8 cellular contexts compared by ENCODE assay signal in genomic region chr15:65610871-65611718, GRCh38. TPM values are rescaled to one million over a fixed set of nuclear protein-coding genes. Genes with fewer than 3 reads are reported as not detected.
A peak's percentile ranks its signal among the peaks of the same experiment; 100 is the strongest.
DNase-seq lines count a peak whose midpoint lies in the region; ATAC-seq, FAIRE-seq and TF ChIP-seq lines count a peak whose summit lies in the region.

INTS14 (minus strand) TSS chr15:65611131; CDS start chr15:65607380, 3,751 bp downstream.

- peak within 1 kb of the TSS; percentile 95 for H3K4me3 Mint-ChIP-seq in activated T-helper 2 cell treated with anti-CD3 and anti-CD28 coated beads, Interferon-gamma antibody, Interleukin-2, Interleukin-4, amounts not matched to agents 10 μg/mL and 5 μg/mL and 100 μg/mL, durations not matched to agents 14 hours and 24 hours and 36 hours (ENCODE audit: low read depth)
- H3K4me3 Mint-ChIP-seq in natural killer cell = peak within 1 kb of the TSS; percentile 99

- peak within 1 kb of the TSS; percentile 70 for H3K4me3 ChIP-seq in RWPE2 (ENCODE audit: severe bottlenecking)
- peak within 1 kb of the TSS; percentile 89 for H3K4me3 ChIP-seq in fibroblast of mammary gland (ENCODE audit: control insufficient read depth, low read depth, low read length)

- peak; percentile 77 for TF ChIP-seq POLR2A in H54 (IDR thresholded peaks at IDR 0.05; ENCODE audit: low read depth, low read length)

- peaks cover 23% of the 10 kb centered on the region for H3K4me1 Mint-ChIP-seq in activated T-helper 2 cell treated with anti-CD3 and anti-CD28 coated beads, Interferon-gamma antibody, Interleukin-2, Interleukin-4, amounts not matched to agents 10 μg/mL and 5 μg/mL and 100 μg/mL, durations not matched to agents 14 hours and 24 hours and 36 hours (ENCODE audit: low read depth)
- H3K4me1 Mint-ChIP-seq in natural killer cell = peaks cover 22 to 34% of the 10 kb centered on the region in 2 donors

- H3K27ac ChIP-seq in RWPE2 (ENCODE audit: poor library complexity, severe bottlenecking) = peak within 1 kb of the TSS; percentile 64

- H3K27me3 Mint-ChIP-seq in activated T-helper 2 cell treated with anti-CD3 and anti-CD28 coated beads, Interferon-gamma antibody, Interleukin-2, Interleukin-4, amounts not matched to agents 10 μg/mL and 5 μg/mL and 100 μg/mL, durations not matched to agents 14 hours and 24 hours and 36 hours (ENCODE audit: low read depth) = no peaks in the 10 kb centered on the region
- no peaks in the 10 kb centered on the region for H3K27me3 Mint-ChIP-seq in natural killer cell (ENCODE audit: low read depth in 2 of 2)

- H3K9me3 ChIP-seq in ES-I3 (ENCODE audit: control insufficient read depth, insufficient read depth, low read length) = no peaks in the 10 kb centered on the region
- H3K9me3 ChIP-seq in RWPE2 (ENCODE audit: severe bottlenecking) = no peaks in the 10 kb centered on the region

- ATAC-seq in RWPE2 (ENCODE audit: low read depth) (peak; percentile 98), natural killer cell (peak; percentile 94 to 96 (median 95))

- H3K4me1 ChIP-seq in ES-I3 (ENCODE audit: insufficient read depth, low read length) (peaks cover 15% of the 10 kb centered on the region), RWPE2 (ENCODE audit: insufficient read depth, poor library complexity, severe bottlenecking) (peaks cover 5% of the 10 kb centered on the region)

- H3K9ac ChIP-seq in ES-I3 (ENCODE audit: low read depth, low read length) = peak within 1 kb of the TSS; percentile 95

- no peaks in the 10 kb centered on the region for H3K9me3 Mint-ChIP-seq in activated T-helper 2 cell treated with anti-CD3 and anti-CD28 coated beads, Interferon-gamma antibody, Interleukin-2, Interleukin-4, amounts not matched to agents 10 μg/mL and 5 μg/mL and 100 μg/mL, durations not matched to agents 14 hours and 24 hours and 36 hours
- no peaks in the 10 kb centered on the region for H3K9me3 Mint-ChIP-seq in natural killer cell

- no peak for FAIRE-seq in H54 (lab: Jason Lieb, UNC)

- H3K27ac Mint-ChIP-seq in activated T-helper 2 cell treated with anti-CD3 and anti-CD28 coated beads, Interferon-gamma antibody, Interleukin-2, Interleukin-4, amounts not matched to agents 10 μg/mL and 5 μg/mL and 100 μg/mL, durations not matched to agents 14 hours and 24 hours and 36 hours = peak within 1 kb of the TSS; percentile 92
- peak within 1 kb of the TSS; percentile 97 for H3K27ac Mint-ChIP-seq in natural killer cell

- DNase-seq in H54 (ENCODE audit: insufficient read length, low spot score) (peak; percentile 84), LoVo (ENCODE audit: low spot score) (peak; percentile 100), RWPE2 (ENCODE audit: low spot score) (peak; percentile 99), fibroblast of mammary gland (ENCODE audit: low read depth) (peak; percentile 95), natural killer cell (peak; percentile 83)
- peak; percentile 88 for DNase-seq in activated T-helper 2 cell treated with anti-CD3 and anti-CD28 coated beads, Interferon-gamma antibody, Interleukin-2, Interleukin-4, amounts not matched to agents 10 μg/mL and 5 μg/mL and 100 μg/mL, durations not matched to agents 14 hours and 24 hours and 36 hours (ENCODE audit: low spot score)
- DNase-seq in stimulated activated naive CD4-positive, alpha-beta T cell treated with Interleukin-2 at 50 U/mL for 16 hours (lab: John Stamatoyannopoulos, UW) = peak; percentile 92

- intact Hi-C loops in activated T-helper 2 cell treated with anti-CD3 and anti-CD28 coated beads, Interferon-gamma antibody, Interleukin-2, Interleukin-4, amounts not matched to agents 10 μg/mL and 5 μg/mL and 100 μg/mL, durations not matched to agents 14 hours and 24 hours and 36 hours (cut with micrococcal nuclease) = loop anchor here (1.0 kb wide), 1 partner anchor 81 kb away; the partner anchor contains the start of gene HACD3
- intact Hi-C loops in natural killer cell (cut with micrococcal nuclease) = loop anchor here (1.0 kb wide), 1 partner anchor 258 kb away; the partner anchor contains the start of gene RAB11A

- H3K27me3 ChIP-seq in RWPE2 (ENCODE audit: insufficient read depth, poor library complexity, severe bottlenecking) = no peaks in the 10 kb centered on the region

- TF ChIP-seq CTCF in RWPE2 (IDR thresholded peaks at IDR 0.05; ENCODE audit: poor library complexity, severe bottlenecking) (peak; percentile 96), fibroblast of mammary gland (conservative IDR thresholded peaks at IDR 0.05; ENCODE audit: control insufficient read depth, insufficient read depth, low read depth, low read length) (peak; percentile 17), natural killer cell (IDR thresholded peaks at IDR 0.05) (peak; percentile 30)

- peaks cover 4% of the 10 kb centered on the region for H3K36me3 Mint-ChIP-seq in activated T-helper 2 cell treated with anti-CD3 and anti-CD28 coated beads, Interferon-gamma antibody, Interleukin-2, Interleukin-4, amounts not matched to agents 10 μg/mL and 5 μg/mL and 100 μg/mL, durations not matched to agents 14 hours and 24 hours and 36 hours (ENCODE audit: low read depth)
- H3K36me3 Mint-ChIP-seq in natural killer cell = no peaks in the 10 kb centered on the region

- H3K36me3 ChIP-seq in ES-I3 (ENCODE audit: insufficient read depth, low read length) (no peaks in the 10 kb centered on the region), RWPE2 (ENCODE audit: low read depth) (peaks cover 12% of the 10 kb centered on the region)

RNA-seq across cellular contexts. Expression of gene INTS14, which starts in this region (rescaled TPM):
- 45.4 and 47.8 TPM in 2 replicates for total RNA-seq in activated T-helper 2 cell treated with anti-CD3 and anti-CD28 coated beads, Interferon-gamma antibody, Interleukin-2, Interleukin-4, amounts not matched to agents 10 μg/mL and 5 μg/mL and 100 μg/mL, durations not matched to agents 14 hours and 24 hours and 36 hours
- total RNA-seq in natural killer cell = 10 to 100 TPM; 23.5 to 33.6 (median 26.4) TPM

Comparison
In these comparisons a context has a peak if more than half of its experiments do, and no peak if none do; other contexts are left out.
1. Peak in every context shown above with its lines: DNase-seq, ATAC-seq, H3K4me3 ChIP-seq and H3K27ac ChIP-seq.
2. CTCF ChIP-seq: peak in every context shown above with its lines; median percentile 96 in RWPE2; 30 in natural killer cell; 17 in fibroblast of mammary gland.